ENCODE assay signal across 8 cellular contexts in the genomic region with DNA sequence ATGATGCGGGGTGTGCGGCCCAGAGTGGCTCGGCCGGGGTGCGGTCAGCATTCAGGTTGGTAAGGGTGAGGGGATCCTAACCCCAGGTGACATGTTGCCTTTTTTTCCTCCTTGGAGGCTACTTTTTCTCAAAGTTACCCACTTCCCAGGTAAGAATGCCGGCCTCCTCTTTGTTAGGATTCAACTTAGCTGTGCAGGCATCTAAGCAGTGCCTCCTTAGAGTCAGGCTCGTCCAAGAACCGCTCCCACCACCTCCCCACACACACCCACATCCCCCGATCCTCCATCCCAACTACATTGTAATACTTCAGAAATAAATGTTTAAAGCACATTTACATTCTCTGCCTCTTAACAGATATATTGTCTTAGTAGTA. TPM values are rescaled to one million over a fixed set of nuclear protein-coding genes. Genes with fewer than 3 reads are reported as not detected.
DNase-seq lines count a peak whose midpoint lies in the region; ATAC-seq, FAIRE-seq and TF ChIP-seq lines count a peak whose summit lies in the region.

No MANE protein-coding gene starts in this region.

- H3K4me1 Mint-ChIP-seq in CD8-positive, alpha-beta T cell (ENCODE audit: low read depth), result peaks cover 16% of the 10 kb centered on the region

- no peaks in the 10 kb centered on the region for H3K4me1 ChIP-seq in CD8-positive, alpha-beta T cell (ENCODE audit: insufficient read depth, low read length)
- H3K4me1 ChIP-seq in H1 (replicated peaks in 1 of 4; ENCODE audit: control insufficient read depth in 3 of 4, insufficient read depth in 4 of 4, low read length in 3 of 4), result peaks cover 3 to 6% (median 5%) of the 10 kb centered on the region in 4 experiments; a peak in 5 of 7 replicates
- peaks cover 21% of the 10 kb centered on the region for H3K4me1 ChIP-seq in osteoblast (ENCODE audit: insufficient read depth, low read length)

- H3K36me3 Mint-ChIP-seq in CD8-positive, alpha-beta T cell, result no peaks in the 10 kb centered on the region

- H4K5ac ChIP-seq in H1 (ENCODE audit: insufficient read length, low read depth, low read length), result no peak overlapping the region

- POLR2A ChIA-PET in CD8-positive, alpha-beta T cell (lab: Charles Lee), result no interaction called here
- POLR2A ChIA-PET in H1 (lab: Charles Lee; ENCODE audit: partially characterized antibody), result no interaction called here

- H2BK20ac ChIP-seq in H1 (ENCODE audit: low read length), result no peak overlapping the region

- H3K23ac ChIP-seq in H1 (ENCODE audit: insufficient read length), result no peak overlapping the region

- peak overlapping the region; percentile 81 to 96 for H3K4me2 ChIP-seq in H1 (ENCODE audit: insufficient read depth in 1 of 2, low read depth in 2 of 2, low read length in 2 of 2)
- peak overlapping the region; percentile 85 for H3K4me2 ChIP-seq in osteoblast (ENCODE audit: insufficient read depth, low read length)

- no peak overlapping the region for H3K56ac ChIP-seq in H1 (replicated peaks; ENCODE audit: insufficient read length, low read depth, low read length)

- H2BK12ac ChIP-seq in H1 (ENCODE audit: low read depth, low read length), result no peak overlapping the region

- no peak for TF ChIP-seq POLR2A in H1 (IDR thresholded peaks at IDR 0.05; ENCODE audit: control extremely low read depth in 1 of 2, low read depth in 2 of 2, low read length in 2 of 2)

- H3K23me2 ChIP-seq in H1 (ENCODE audit: low read depth, low read length), result peaks cover 17% of the 10 kb centered on the region; the same call in 1 of the 2 replicates

- ATAC-seq in CD8-positive, alpha-beta T cell, result no peak
- no peak for ATAC-seq in HG03378 (IDR thresholded peaks at IDR 0.05; ENCODE audit: unreplicated experiment)

- CTCF ChIA-PET in CD8-positive, alpha-beta T cell (lab: Charles Lee), result no interaction called here
- CTCF ChIA-PET in H1 (lab: Charles Lee; ENCODE audit: partially characterized antibody), result interaction anchor here (1.2 to 1.8 kb wide), 4 partner anchors 17 to 505 kb away, joined by 3 to 8 read pairs (median 4); no protein-coding TSS in a partner anchor

- no peak for TF ChIP-seq RAD21 in H1 (IDR thresholded peaks at IDR 0.05 in 1 of 2, conservative IDR thresholded peaks at IDR 0.05 in 1 of 2; ENCODE audit: low read depth in 2 of 2, low read length in 2 of 2)

- H3K36me3 ChIP-seq in CD8-positive, alpha-beta T cell (ENCODE audit: insufficient read depth, low read length), result no peaks in the 10 kb centered on the region
- H3K36me3 ChIP-seq in H1 (ENCODE audit: control insufficient read depth in 2 of 4, insufficient read depth in 4 of 4, low read length in 3 of 4), result no peaks in the 10 kb centered on the region
- H3K36me3 ChIP-seq in osteoblast (ENCODE audit: insufficient read depth, low read length), result no peaks in the 10 kb centered on the region

- peak overlapping the region; percentile 27 for H3K4me3 ChIP-seq in CD8-positive, alpha-beta T cell (ENCODE audit: low read depth, low read length)
- H3K4me3 ChIP-seq in H1 (ENCODE audit: extremely low read depth in 1 of 4, insufficient read depth in 2 of 4, low read depth in 3 of 4, low read length in 4 of 4) (peak overlapping the region; percentile 39 to 81 (median 50)), osteoblast (ENCODE audit: insufficient read depth, low read length) (peak overlapping the region; percentile 76)

- H4K8ac ChIP-seq in H1 (ENCODE audit: extremely low read depth, insufficient read depth, low read length), result 0 out of 2 replicates have a peak overlapping the region, but pooled peaks have one; percentile 62

- no peak overlapping the region for H2AFZ ChIP-seq in H1 (ENCODE audit: low read length)
- H2AFZ ChIP-seq in osteoblast (ENCODE audit: low read length), result peak overlapping the region; percentile 73

- H2BK5ac ChIP-seq in H1 (ENCODE audit: low read depth, low read length), result no peak overlapping the region

- WGBS in H1 (ENCODE audit: extremely low coverage in 1 of 2, insufficient coverage in 1 of 2, insufficient read length in 1 of 2, insufficient replicate concordance in 2 of 2, low coverage in 1 of 2, low lambda C conversion rate in 2 of 2, missing lambda C conversion rate in 1 of 2), 2 experiments, result 20 to 100% methylated on average over 1 to 9 of the region's 9 CpGs

- H4K20me1 ChIP-seq in H1 (replicated peaks in 1 of 2; ENCODE audit: control insufficient read depth in 1 of 2, insufficient read depth in 2 of 2, low read length in 2 of 2) (peaks cover 0 to 6% of the 10 kb centered on the region in 2 experiments), osteoblast (ENCODE audit: insufficient read depth, low read length) (no peaks in the 10 kb centered on the region)

- H2BK120ac ChIP-seq in H1 (replicated peaks; ENCODE audit: low read depth, low read length), result no peak overlapping the region

- no peaks in the 10 kb centered on the region for H3K9me3 ChIP-seq in CD8-positive, alpha-beta T cell (ENCODE audit: low read length)
- H3K9me3 ChIP-seq in H1 (ENCODE audit: insufficient read depth in 2 of 2, low read depth in 1 of 2, low read length in 1 of 2), result no peaks in the 10 kb centered on the region
- H3K9me3 ChIP-seq in osteoblast (ENCODE audit: low read depth, low read length), result no peaks in the 10 kb centered on the region

- no peak overlapping the region for H3K27ac Mint-ChIP-seq in CD8-positive, alpha-beta T cell

- no peak overlapping the region for H3K18ac ChIP-seq in H1 (ENCODE audit: extremely low read depth, low read length)

- H3K9me3 Mint-ChIP-seq in CD8-positive, alpha-beta T cell, result no peaks in the 10 kb centered on the region

- TF ChIP-seq EP300 in H1 (IDR thresholded peaks at IDR 0.05; ENCODE audit: borderline replicate concordance in 1 of 2, low read depth in 2 of 2, low read length in 2 of 2), result no peak

- H3K4ac ChIP-seq in H1 (replicated peaks; ENCODE audit: insufficient read length, low read depth, low read length), result no peak overlapping the region

- no peaks in the 10 kb centered on the region for H3K27me3 ChIP-seq in CD8-positive, alpha-beta T cell (ENCODE audit: insufficient read depth, low read length)
- peaks cover 6 to 55% (median 36%) of the 10 kb centered on the region in 4 experiments for H3K27me3 ChIP-seq in H1 (replicated peaks in 1 of 4; ENCODE audit: control insufficient read depth in 3 of 4, extremely low read depth in 1 of 4, insufficient read depth in 3 of 4, low read length in 3 of 4)
- H3K27me3 ChIP-seq in osteoblast (ENCODE audit: insufficient read depth, low read length), result no peaks in the 10 kb centered on the region

- H2BK15ac ChIP-seq in H1 (ENCODE audit: low read length), result peak overlapping the region; percentile 48; the same call in 1 of the 2 replicates

- no peak for TF ChIP-seq CTCF in CD8-positive, alpha-beta T cell (IDR thresholded peaks at IDR 0.05)
- TF ChIP-seq CTCF in H1 (IDR thresholded peaks at IDR 0.05; ENCODE audit: control extremely low read depth in 1 of 3, insufficient read depth in 1 of 3, low read depth in 1 of 3, low read length in 3 of 3) (no peak), osteoblast (IDR thresholded peaks at IDR 0.05; ENCODE audit: extremely low read depth, low read depth, low read length) (no peak)

- H3K9ac ChIP-seq in H1 (replicated peaks in 1 of 4; ENCODE audit: extremely low read depth in 1 of 4, low read depth in 3 of 4, low read length in 3 of 4), result peak overlapping the region in 2 of 4 experiments; percentile 20 to 30; a peak in 2 of 7 replicates

- FAIRE-seq in H1 (lab: Jason Lieb, UNC), result no peak

- H3K79me1 ChIP-seq in H1 (ENCODE audit: low read depth, low read length), result no peaks in the 10 kb centered on the region

- H3K27ac ChIP-seq in CD8-positive, alpha-beta T cell (ENCODE audit: low read depth, low read length), result no peak overlapping the region
- no peak overlapping the region for H3K27ac ChIP-seq in H1 (ENCODE audit: low read depth, low read length)
- no peak overlapping the region for H3K27ac ChIP-seq in osteoblast (ENCODE audit: low read depth, low read length)

- no peak for DNase-seq in CD8-positive, alpha-beta T cell
- peak; percentile 51 for DNase-seq in NCI-H69 (lab: John Stamatoyannopoulos, UW)
- DNase-seq in H1 (ENCODE audit: low read depth in 1 of 2, low spot score in 2 of 2), result no peak
- no peak for DNase-seq in osteoblast (ENCODE audit: insufficient read length, low spot score, missing footprints)
- no peak for DNase-seq in DMS153 (lab: John Stamatoyannopoulos, UW)
- DNase-seq in central memory CD4-positive, alpha-beta T cell, result no peak
- DNase-seq in stimulated activated naive CD4-positive, alpha-beta T cell (lab: John Stamatoyannopoulos, UW), result no peak

- intact Hi-C loops in CD8-positive, alpha-beta T cell (cut with DNase I, micrococcal nuclease), result no loop called here

- H2AK5ac ChIP-seq in H1 (ENCODE audit: low read depth, low read length), result no peak overlapping the region

- H3K79me2 ChIP-seq in H1 (ENCODE audit: control insufficient read depth in 1 of 2, insufficient read depth in 2 of 2, low read length in 2 of 2) (no peaks in the 10 kb centered on the region), osteoblast (ENCODE audit: insufficient read depth, low read length) (no peaks in the 10 kb centered on the region)

- H3K27me3 Mint-ChIP-seq in CD8-positive, alpha-beta T cell (ENCODE audit: low read depth), result peaks cover 35% of the 10 kb centered on the region

- H3K4me3 Mint-ChIP-seq in CD8-positive, alpha-beta T cell, result peak overlapping the region; percentile 67

- H3K14ac ChIP-seq in H1 (ENCODE audit: insufficient read length), result no peak overlapping the region

- peak overlapping the region; percentile 68 for H4K91ac ChIP-seq in H1 (replicated peaks; ENCODE audit: insufficient read length, low read length)

TF ChIP-seq in H1, 55 proteins besides CTCF, POLR2A, EP300 and RAD21:
- TF ChIP-seq SUZ12 (IDR thresholded peaks at IDR 0.05; ENCODE audit: low read length), result peak; percentile 14; the same call in 1 of the 2 replicates
- TF ChIP-seq, protein P1, sequence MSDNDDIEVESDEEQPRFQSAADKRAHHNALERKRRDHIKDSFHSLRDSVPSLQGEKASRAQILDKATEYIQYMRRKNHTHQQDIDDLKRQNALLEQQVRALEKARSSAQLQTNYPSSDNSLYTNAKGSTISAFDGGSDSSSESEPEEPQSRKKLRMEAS (IDR thresholded peaks at IDR 0.05), result no peak
- peak; percentile 18 for TF ChIP-seq EZH2 (IDR thresholded peaks at IDR 0.05; ENCODE audit: low read depth, low read length, severe bottlenecking)

RNA-seq across cellular contexts. Expression of a gene that starts 0.7 kb away (rescaled TPM):
- not detected for total RNA-seq in CD8-positive, alpha-beta T cell
- total RNA-seq in H1 (2021; fragmentation: NEBNext Ultra II Directional; extraction: Animal tissue kit (Norgen Biotek cat#: 25700)), result 0.37 and 0.61 TPM in 2 replicates
- polyA plus RNA-seq in H1 (2011; rRNA removed), result 0.23 and 0.28 TPM in 2 replicates
- 0.31 TPM for polyA plus RNA-seq in H1 (2011; cell fraction: cytosol; rRNA removed)
- polyA plus RNA-seq in H1 (2011; cell fraction: nucleus; rRNA removed), result 0.30 TPM
- 0.24 to 0.94 TPM (median 0.33 TPM) in 4 replicates for polyA plus RNA-seq in H1 (2012, experiment 1 of 2)
- 0.08 TPM for polyA plus RNA-seq in H1 (2012, experiment 2 of 2)
- 0.20 TPM for polyA plus RNA-seq in H1 (2013, experiment 1 of 2)
- polyA plus RNA-seq in H1 (2013, experiment 2 of 2), result 0.24 TPM
- 0.41 and 0.47 TPM in 2 replicates for polyA minus RNA-seq in H1 (2011; rRNA and poly(A)+ RNA removed)
- 0.37 TPM for polyA minus RNA-seq in H1 (2011; cell fraction: cytosol; rRNA and poly(A)+ RNA removed)
- polyA minus RNA-seq in H1 (2011; cell fraction: nucleus; rRNA and poly(A)+ RNA removed), result 2.2 TPM
- 5.4 and 7.1 TPM in 2 replicates for total RNA-seq in osteoblast
